In the genomic region with DNA sequence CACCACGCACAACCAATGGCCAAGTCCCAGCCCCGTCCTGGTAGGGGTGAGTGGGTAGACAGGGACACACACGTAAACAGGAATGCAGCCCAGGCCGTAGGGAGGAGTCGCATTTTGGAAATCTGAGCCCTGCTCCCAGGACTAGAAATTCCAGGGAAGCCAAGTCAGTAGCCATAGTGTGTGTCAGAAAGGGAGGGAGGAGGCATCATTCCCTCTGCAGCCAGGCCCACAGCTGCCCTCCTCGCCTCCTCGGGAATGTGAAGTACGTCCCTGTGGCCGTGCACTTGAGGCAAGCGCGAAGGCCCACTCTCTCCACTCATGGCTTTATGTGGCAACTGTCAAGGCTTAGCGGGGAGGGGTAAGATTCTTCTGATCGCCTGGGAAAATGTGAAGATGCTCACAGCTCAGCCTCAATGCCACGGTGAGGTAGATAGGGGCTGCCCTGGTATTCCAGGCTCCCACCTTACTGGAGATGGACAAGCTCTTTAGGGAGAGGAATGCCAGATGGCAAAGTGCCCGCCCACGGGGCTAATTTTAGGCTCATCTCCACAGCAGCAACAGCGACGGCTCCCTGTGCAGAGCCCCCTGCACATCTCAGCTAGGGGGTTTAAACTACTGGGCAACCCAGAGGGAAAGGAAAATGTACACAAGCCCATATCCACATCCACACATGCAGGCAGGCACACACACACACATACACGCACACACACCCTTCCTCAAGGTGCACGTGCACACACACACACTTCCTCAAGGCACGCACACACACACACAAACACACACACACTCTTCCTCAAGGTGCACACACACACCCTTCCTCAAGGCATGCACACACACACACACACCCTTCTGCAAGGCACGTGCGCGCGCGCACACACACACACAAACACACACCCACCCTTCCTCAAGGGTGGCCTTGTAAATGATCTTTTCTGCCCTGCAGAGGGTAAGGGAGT, we compare ENCODE assay signal across 11 cellular contexts.
DNase-seq lines count a peak whose midpoint lies in the region; ATAC-seq and TF ChIP-seq lines count a peak whose summit lies in the region.
"Had no signal": no experiment of that assay in that cellular context is flagged by ENCODE, and none has a peak within 500 bp of the region (broad histone marks: within the 10 kb centered on the region; RNA-seq: fewer than 3 reads in every experiment).

No MANE protein-coding gene starts in this region.

- DNase-seq in EH (ENCODE audit: low read depth) (peak; percentile 72), PC-3 (peak; percentile 35), trophoblast cell (peak; percentile 83 to 85), SKM-1 treated with dmso at 0.1 percent for 144 hours (lab: John Stamatoyannopoulos, UW; ENCODE audit: unreplicated experiment) (no peak)
- DNase-seq in effector CD8-positive, alpha-beta T cell (lab: John Stamatoyannopoulos, UW): no peak
- DNase-seq: activated CD4-positive, alpha-beta T cell treated with anti-CD3 and anti-CD28 coated beads for 1 hour; stimulated activated CD4-positive, alpha-beta T cell treated with anti-CD3 and anti-CD28 coated beads, Interleukin-4, amount 100 ng/mL, for 24 hours had no signal

- no peak overlapping the region for H4K91ac ChIP-seq in trophoblast cell (ENCODE audit: low read depth, low read length)

- H4K8ac ChIP-seq in trophoblast cell (ENCODE audit: low read depth, low read length): no peak overlapping the region

- H3K4me2 ChIP-seq in PC-3 (ENCODE audit: low read length) (no peak overlapping the region), trophoblast cell (ENCODE audit: low read length) (no peak overlapping the region)
- H3K4me2 ChIP-seq: BLaER1 treated with 17β-estradiol and CSF1 and Interleukin-3, amounts not matched to agents 10 nM and 100 nM had no signal

- H3K79me1 ChIP-seq in trophoblast cell (ENCODE audit: low read length): no peaks in the 10 kb centered on the region

- CTCF ChIA-PET in PC-3 (lab: Charles Lee): no interaction called here

- H2AFZ ChIP-seq in PC-3 (ENCODE audit: low read length) (no peak overlapping the region), trophoblast cell (ENCODE audit: insufficient read depth, low read length, poor library complexity) (no peak overlapping the region)

- H3K9me3 ChIP-seq in PC-3 (ENCODE audit: low read length) (no peaks in the 10 kb centered on the region), gastroesophageal sphincter (no peaks in the 10 kb centered on the region), trophoblast cell (ENCODE audit: insufficient read depth, low read depth, low read length) (no peaks in the 10 kb centered on the region)
- H3K9me3 ChIP-seq: BLaER1 treated with 17β-estradiol and CSF1 and Interleukin-3, amounts not matched to agents 10 nM and 100 nM had no signal

- H3K79me2 ChIP-seq in PC-3 (ENCODE audit: low read length) (no peaks in the 10 kb centered on the region), trophoblast cell (ENCODE audit: control insufficient read depth, insufficient read depth, low read length, poor library complexity) (no peaks in the 10 kb centered on the region)

- H2BK12ac ChIP-seq in trophoblast cell (ENCODE audit: low read length): no peak overlapping the region

- H3K9me2 ChIP-seq in PC-3 (replicated peaks; ENCODE audit: low read length): no peaks in the 10 kb centered on the region

- no peaks in the 10 kb centered on the region for H3F3A ChIP-seq in PC-3 (ENCODE audit: low read length, unreplicated experiment)

- H2AK5ac ChIP-seq in trophoblast cell (ENCODE audit: low read length): no peak overlapping the region

- no peaks in the 10 kb centered on the region for H4K20me1 ChIP-seq in PC-3 (ENCODE audit: low read length)
- H4K20me1 ChIP-seq: BLaER1 treated with 17β-estradiol and CSF1 and Interleukin-3, amounts not matched to agents 10 nM and 100 nM had no signal

- H3K4me1 ChIP-seq in PC-3 (ENCODE audit: insufficient read depth, low read length) (peaks cover 3% of the 10 kb centered on the region; the same call in 1 of the 2 replicates), gastroesophageal sphincter (peaks cover 22 to 100% (median 38%) of the 10 kb centered on the region in 3 donors), trophoblast cell (ENCODE audit: control insufficient read depth in 1 of 2, insufficient read depth in 2 of 2, low read length in 2 of 2) (peaks cover 7 to 16% of the 10 kb centered on the region in 2 experiments)

- no peak overlapping the region for H3K23ac ChIP-seq in trophoblast cell (ENCODE audit: low read length)

- H3K14ac ChIP-seq in trophoblast cell (ENCODE audit: low read length): no peak overlapping the region

- H2BK5ac ChIP-seq in trophoblast cell (ENCODE audit: low read depth, low read length, poor library complexity): no peak overlapping the region

- intact Hi-C loops in PC-3 (cut with micrococcal nuclease): no loop called here

- no peak overlapping the region for H3K18ac ChIP-seq in trophoblast cell (ENCODE audit: low read length)

- no peak overlapping the region for H4K12ac ChIP-seq in trophoblast cell (ENCODE audit: low read depth, low read length)

- H3K27ac ChIP-seq in PC-3 (ENCODE audit: low read length) (no peak overlapping the region), gastroesophageal sphincter (peak overlapping the region; percentile 92 to 99 (median 92)), trophoblast cell (ENCODE audit: low read depth, low read length) (no peak overlapping the region)
- H3K27ac ChIP-seq: BLaER1 treated with 17β-estradiol and CSF1 and Interleukin-3, amounts not matched to agents 10 nM and 100 nM had no signal

- ATAC-seq in PC-3 (no peak), gastroesophageal sphincter (peak; percentile 43), GM21515 (IDR thresholded peaks at IDR 0.05; ENCODE audit: unreplicated experiment) (no peak), HG02970 (IDR thresholded peaks at IDR 0.05; ENCODE audit: low FRiP score, unreplicated experiment) (no peak)

- POLR2A ChIA-PET in PC-3 (lab: Charles Lee; ENCODE audit: unreplicated experiment): no interaction called here

- 65% methylated on average over 8 of the region's 26 CpGs; no CpG with 5 or more reads in 1 of the 2 donors for WGBS in gastroesophageal sphincter (ENCODE audit: low coverage in 1 of 2), 2 donors
- WGBS in trophoblast cell (ENCODE audit: extremely low coverage, insufficient coverage, insufficient read length): no CpG with 5 or more reads among the region's 26 CpGs

- BruUV-seq in PC-3 (replicated peaks; lab: Mats Ljungman, UMichigan): no TSS peak

- TF ChIP-seq POLR2A in gastroesophageal sphincter (IDR thresholded peaks at IDR 0.05): no peak

- H3K9ac ChIP-seq in PC-3 (ENCODE audit: low read length) (no peak overlapping the region), trophoblast cell (ENCODE audit: low read length) (no peak overlapping the region)
- H3K9ac ChIP-seq: BLaER1 treated with 17β-estradiol and CSF1 and Interleukin-3, amounts not matched to agents 10 nM and 100 nM had no signal

- TF ChIP-seq CTCF in PC-3 (conservative IDR thresholded peaks at IDR 0.05; ENCODE audit: low read depth, low read length) (no peak), gastroesophageal sphincter (IDR thresholded peaks at IDR 0.05) (no peak)

- H3K36me3 ChIP-seq in PC-3 (ENCODE audit: low read depth, low read length): no peaks in the 10 kb centered on the region
- no peaks in the 10 kb centered on the region for H3K36me3 ChIP-seq in gastroesophageal sphincter
- H3K36me3 ChIP-seq in trophoblast cell (ENCODE audit: control insufficient read depth in 1 of 2, insufficient read depth in 2 of 2, low read length in 2 of 2): no peaks in the 10 kb centered on the region
- H3K36me3 ChIP-seq: BLaER1 treated with 17β-estradiol and CSF1 and Interleukin-3, amounts not matched to agents 10 nM and 100 nM had no signal

- H3K4me3 ChIP-seq in PC-3 (ENCODE audit: low read length): no peak overlapping the region
- no peak overlapping the region for H3K4me3 ChIP-seq in gastroesophageal sphincter
- H3K4me3 ChIP-seq in trophoblast cell (ENCODE audit: low read depth, low read length): no peak overlapping the region
- H3K4me3 ChIP-seq: BLaER1 treated with 17β-estradiol and CSF1 and Interleukin-3, amounts not matched to agents 10 nM and 100 nM had no signal

- no peak for TF ChIP-seq EP300 in gastroesophageal sphincter (IDR thresholded peaks at IDR 0.05)

- no peak overlapping the region for H3K4ac ChIP-seq in trophoblast cell (ENCODE audit: low read depth, low read length)

- peaks cover 19% of the 10 kb centered on the region for H3K27me3 ChIP-seq in PC-3 (ENCODE audit: low read length)
- H3K27me3 ChIP-seq in gastroesophageal sphincter: no peaks in the 10 kb centered on the region
- no peaks in the 10 kb centered on the region for H3K27me3 ChIP-seq in trophoblast cell (ENCODE audit: insufficient read depth, low read length)
- H3K27me3 ChIP-seq: BLaER1 treated with 17β-estradiol and CSF1 and Interleukin-3, amounts not matched to agents 10 nM and 100 nM had no signal

- no peak overlapping the region for H2BK120ac ChIP-seq in trophoblast cell (ENCODE audit: insufficient read depth, low read length, poor library complexity)

Comparison
In these comparisons a context has a peak if more than half of its experiments do, and no peak if none do; other contexts are left out.
1. DNase-seq: peak in EH (single experiment), PC-3 (single experiment) and trophoblast cell (2 of 2); none in effector CD8-positive, alpha-beta T cell (single experiment) and SKM-1 treated with dmso at 0.1 percent for 144 hours (single experiment).
2. H3K27ac ChIP-seq: peak in gastroesophageal sphincter (4 of 4); none in PC-3 (single experiment) and trophoblast cell (single experiment).